ENCODE assay signal across 1 cellular context in genomic region chr3:113698891-113699465, GRCh38.
TF ChIP-seq lines count a peak whose summit lies in the region.

No MANE protein-coding gene starts in this region.

TF ChIP-seq in endothelial cell of umbilical vein, 7 proteins besides CTCF, POLR2A, EP300 and RAD21:
- no peak for TF ChIP-seq POLR2AphosphoS5 (IDR thresholded peaks at IDR 0.05; ENCODE audit: insufficient read depth, low read depth, low read length)
